Comparison of ENCODE assay signal across 9 cellular contexts in genomic region chr2:179239194-179239593, GRCh38. TPM values are rescaled to one million over a fixed set of nuclear protein-coding genes. Genes with fewer than 3 reads are reported as not detected.
DNase-seq lines count a peak whose midpoint lies in the region; ATAC-seq and TF ChIP-seq lines count a peak whose summit lies in the region.
"Had no signal": no experiment of that assay in that cellular context is flagged by ENCODE, and none has a peak within 500 bp of the region (broad histone marks: within the 10 kb centered on the region; RNA-seq: fewer than 3 reads in every experiment).

No MANE protein-coding gene starts in this region.

- H3K27me3 Mint-ChIP-seq in naive thymus-derived CD8-positive, alpha-beta T cell = peaks cover 0 to 3% (median 0%) of the 10 kb centered on the region in 5 donors

- peaks cover 11 to 71% (median 16%) of the 10 kb centered on the region in 4 donors for H3K4me1 Mint-ChIP-seq in naive thymus-derived CD8-positive, alpha-beta T cell

- CTCF ChIA-PET in RWPE1 (lab: Yijun Ruan, JAX) = no interaction called here

- peak overlapping the region in 2 of 10 donors; percentile 42 to 82 for H3K27ac Mint-ChIP-seq in naive thymus-derived CD8-positive, alpha-beta T cell

- H3K27ac ChIP-seq in RWPE1 = no peak overlapping the region

- peaks cover 0 to 2% (median 0%) of the 10 kb centered on the region in 9 donors for H3K9me3 Mint-ChIP-seq in naive thymus-derived CD8-positive, alpha-beta T cell

- POLR2A ChIA-PET in RWPE1 (lab: Yijun Ruan, JAX; ENCODE audit: low non-redundant PET) = no interaction called here
- POLR2A ChIA-PET in naive thymus-derived CD8-positive, alpha-beta T cell (lab: Charles Lee) = interaction anchor here (0.6 to 1.0 kb wide), 2 partner anchors 24 to 345 kb away, joined by 4 to 5 read pairs; no protein-coding TSS in a partner anchor

- TF ChIP-seq CTCF in RWPE1 (conservative IDR thresholded peaks at IDR 0.05; ENCODE audit: low read depth) = no peak

- DNase-seq in NCI-H510A treated with DMSO at 0.1 percent for 48 hours (lab: John Stamatoyannopoulos, UW) (peak; percentile 73), NCI-H510A (lab: John Stamatoyannopoulos, UW) (no peak), RWPE1 (ENCODE audit: low spot score) (peak; percentile 58), HK-2 (ENCODE audit: unreplicated experiment) (no peak), D341Med (ENCODE audit: low spot score) (no peak)
- DNase-seq in naive thymus-derived CD8-positive, alpha-beta T cell = peak in 1 of 10 donors; percentile 18
- no peak for DNase-seq in stimulated activated CD4-positive, alpha-beta T cell treated with anti-CD3 and anti-CD28 coated beads, Interleukin-15, amount 100 ng/mL, for 24 hours
- DNase-seq: GOT3 had no signal

- peaks cover 0 to 5% (median 0%) of the 10 kb centered on the region in 3 donors for H3K36me3 Mint-ChIP-seq in naive thymus-derived CD8-positive, alpha-beta T cell

- ATAC-seq in HG02759 (IDR thresholded peaks at IDR 0.05; ENCODE audit: unreplicated experiment) = peak; percentile 75
- ATAC-seq in naive thymus-derived CD8-positive, alpha-beta T cell = peak; percentile 74 to 92

- peak overlapping the region in 4 of 10 donors; percentile 6 to 36 (median 16) for H3K4me3 Mint-ChIP-seq in naive thymus-derived CD8-positive, alpha-beta T cell

RNA-seq across cellular contexts. Expression of gene SESTD1, which starts 25.4 kb away (rescaled TPM):
- total RNA-seq in naive thymus-derived CD8-positive, alpha-beta T cell = 1 to 10 TPM; 4.9 to 5.3 TPM
- polyA plus RNA-seq in naive thymus-derived CD8-positive, alpha-beta T cell = 1 to 10 TPM in 2 of 3 donors, under 1 TPM in 1; 0.27 to 1.4 (median 1.0) TPM

Comparison
In these comparisons a context has a peak if more than half of its experiments do, and no peak if none do; other contexts are left out.
1. DNase-seq: peak in NCI-H510A treated with DMSO at 0.1 percent for 48 hours (single experiment) and RWPE1 (single experiment); none in NCI-H510A (single experiment), HK-2 (single experiment), D341Med (single experiment) and stimulated activated CD4-positive, alpha-beta T cell treated with anti-CD3 and anti-CD28 coated beads, Interleukin-15, amount 100 ng/mL, for 24 hours (single experiment).